2 cellular contexts compared by ENCODE assay signal in genomic region chr7:83162402-83163256, GRCh38.
A peak's percentile ranks its signal among the peaks of the same experiment; 100 is the strongest.
TF ChIP-seq lines count a peak whose summit lies in the region.

PCLO (minus strand) TSS chr7:83162884; CDS start chr7:83162592, 292 bp downstream.

TF ChIP-seq in WTC11, 78 proteins besides CTCF, POLR2A, EP300 and RAD21 (continued from another document):
- TF ChIP-seq RELA (CRISPR knock-in tag; IDR thresholded peaks at IDR 0.05; ENCODE audit: borderline replicate concordance) (0 out of 2 replicates have a peak, but pooled peaks have one; percentile 45), HMGXB4 (CRISPR knock-in tag; IDR thresholded peaks at IDR 0.05) (peak; percentile 93; the same call in 1 of the 2 replicates), ZBTB43 (CRISPR knock-in tag; IDR thresholded peaks at IDR 0.05) (peak; percentile 43; the same call in 1 of the 2 replicates), AFF4 (CRISPR knock-in tag; IDR thresholded peaks at IDR 0.05; ENCODE audit: borderline replicate concordance) (0 out of 2 replicates have a peak, but pooled peaks have one; percentile 57), ZMAT4 (CRISPR knock-in tag; IDR thresholded peaks at IDR 0.05) (no peak), CREB1 (CRISPR knock-in tag; IDR thresholded peaks at IDR 0.05) (peak; percentile 73; the same call in 1 of the 2 replicates), KAT7 (CRISPR knock-in tag; IDR thresholded peaks at IDR 0.05; ENCODE audit: borderline replicate concordance) (0 out of 2 replicates have a peak, but pooled peaks have one; percentile 87), MAX (CRISPR knock-in tag; IDR thresholded peaks at IDR 0.05) (peak; percentile 75), ZNF671 (CRISPR knock-in tag; IDR thresholded peaks at IDR 0.05) (no peak), SP1 (CRISPR knock-in tag; conservative IDR thresholded peaks at IDR 0.05) (peak; percentile 87; the same call in 1 of the 2 replicates), SMAD4 (CRISPR knock-in tag; IDR thresholded peaks at IDR 0.05) (peak; percentile 60; the same call in 1 of the 2 replicates), ZNF219 (CRISPR knock-in tag; IDR thresholded peaks at IDR 0.05; ENCODE audit: borderline replicate concordance) (0 out of 2 replicates have a peak, but pooled peaks have one; percentile 74), STAT6 (CRISPR knock-in tag; conservative IDR thresholded peaks at IDR 0.05; ENCODE audit: low read depth) (peak; percentile 90; the same call in 1 of the 2 replicates), ZNF232 (CRISPR knock-in tag; IDR thresholded peaks at IDR 0.05) (peak; percentile 88; the same call in 1 of the 2 replicates)

TF ChIP-seq in HepG2, 621 proteins besides CTCF, POLR2A, EP300 and RAD21 (continued from another document and continues in another):
- TF ChIP-seq BCL3 (CRISPR knock-in tag; IDR thresholded peaks at IDR 0.05) (peak; percentile 57; the same call in 1 of the 2 replicates), SRSF9 (IDR thresholded peaks at IDR 0.05; ENCODE audit: borderline replicate concordance, insufficient read depth, low read depth, low read length, poor library complexity, severe bottlenecking) (no peak), FOXA1 (IDR thresholded peaks at IDR 0.05) (no peak), FOXA1 (CRISPR knock-in tag; IDR thresholded peaks at IDR 0.05) (no peak), CC2D1A (CRISPR knock-in tag; IDR thresholded peaks at IDR 0.05) (no peak), ZBTB39 (CRISPR knock-in tag; IDR thresholded peaks at IDR 0.05) (0 out of 2 replicates have a peak, but pooled peaks have one; percentile 47), IKZF5 (CRISPR knock-in tag; IDR thresholded peaks at IDR 0.05) (0 out of 2 replicates have a peak, but pooled peaks have one; percentile 58), KLF6 (CRISPR knock-in tag; IDR thresholded peaks at IDR 0.05) (no peak), ARNT2 (CRISPR knock-in tag; IDR thresholded peaks at IDR 0.05; ENCODE audit: low read depth) (0 out of 2 replicates have a peak, but pooled peaks have one; percentile 65), IKZF1 (IDR thresholded peaks at IDR 0.05) (no peak), PATZ1 (CRISPR knock-in tag; IDR thresholded peaks at IDR 0.05) (peak; percentile 25; the same call in 1 of the 2 replicates), HOXD1 (CRISPR knock-in tag; IDR thresholded peaks at IDR 0.05) (no peak), PHF21A (CRISPR knock-in tag; IDR thresholded peaks at IDR 0.05) (peak; percentile 51; the same call in 1 of the 2 replicates), ZNF124 (CRISPR knock-in tag; IDR thresholded peaks at IDR 0.05) (0 out of 2 replicates have a peak, but pooled peaks have one; percentile 46), GATAD1 (CRISPR knock-in tag; IDR thresholded peaks at IDR 0.05) (no peak), HIC2 (CRISPR knock-in tag; IDR thresholded peaks at IDR 0.05; ENCODE audit: low read depth) (peak; percentile 62; the same call in 1 of the 2 replicates), ARNTL (CRISPR knock-in tag; IDR thresholded peaks at IDR 0.05) (no peak), NFKB2 (CRISPR knock-in tag; IDR thresholded peaks at IDR 0.05; ENCODE audit: borderline replicate concordance) (peak; percentile 37; the same call in 1 of the 2 replicates), ZNF563 (CRISPR knock-in tag; IDR thresholded peaks at IDR 0.05) (0 out of 2 replicates have a peak, but pooled peaks have one; percentile 69), HNRNPLL (IDR thresholded peaks at IDR 0.05; ENCODE audit: low read depth, low read length, poor library complexity, severe bottlenecking) (peak; percentile 56), POLR2AphosphoS5 (IDR thresholded peaks at IDR 0.05; ENCODE audit: low read depth, low read length) (no peak), KAT8 (CRISPR knock-in tag; IDR thresholded peaks at IDR 0.05) (peak; percentile 34; the same call in 1 of the 2 replicates), ZNF503 (CRISPR knock-in tag; IDR thresholded peaks at IDR 0.05) (no peak), GABPB1 (CRISPR knock-in tag; IDR thresholded peaks at IDR 0.05) (peak; percentile 80), HIVEP1 (CRISPR knock-in tag; IDR thresholded peaks at IDR 0.05) (peak; percentile 32; the same call in 1 of the 2 replicates), ZNF33B (CRISPR knock-in tag; IDR thresholded peaks at IDR 0.05) (0 out of 2 replicates have a peak, but pooled peaks have one; percentile 36), LCORL (IDR thresholded peaks at IDR 0.05) (no peak), LCORL (CRISPR knock-in tag; IDR thresholded peaks at IDR 0.05) (peak; percentile 59; the same call in 1 of the 2 replicates), HOXA3 (CRISPR knock-in tag; IDR thresholded peaks at IDR 0.05) (peak; percentile 59), MIXL1 (CRISPR knock-in tag; IDR thresholded peaks at IDR 0.05) (no peak), HES4 (CRISPR knock-in tag; IDR thresholded peaks at IDR 0.05; ENCODE audit: borderline replicate concordance) (peak; percentile 75), POGZ (CRISPR knock-in tag; IDR thresholded peaks at IDR 0.05) (peak; percentile 55; the same call in 1 of the 2 replicates), ZNF761 (CRISPR knock-in tag; conservative IDR thresholded peaks at IDR 0.05) (0 out of 2 replicates have a peak, but pooled peaks have one; percentile 38), SIN3A (IDR thresholded peaks at IDR 0.05; ENCODE audit: borderline replicate concordance, low read depth, low read length) (0 out of 2 replicates have a peak, but pooled peaks have one; percentile 49), CEBPZ (IDR thresholded peaks at IDR 0.05; ENCODE audit: low read length) (no peak), ZIK1 (CRISPR knock-in tag; IDR thresholded peaks at IDR 0.05; ENCODE audit: borderline replicate concordance, low read depth) (no peak), ERF (CRISPR knock-in tag; IDR thresholded peaks at IDR 0.05) (peak; percentile 37; the same call in 1 of the 2 replicates), ZC3H13 (CRISPR knock-in tag; IDR thresholded peaks at IDR 0.05) (peak; percentile 62; the same call in 1 of the 2 replicates), HBP1 (CRISPR knock-in tag; IDR thresholded peaks at IDR 0.05; ENCODE audit: low read depth) (peak; percentile 41; the same call in 1 of the 2 replicates), LBX2 (CRISPR knock-in tag; IDR thresholded peaks at IDR 0.05; ENCODE audit: borderline replicate concordance) (no peak)
